32 cellular contexts compared by ENCODE assay signal in genomic region chr7:104890216-104890615, GRCh38.
"Had no signal": no experiment of that assay in that cellular context is flagged by ENCODE, and none has a peak within 500 bp of the region (broad histone marks: within the 10 kb centered on the region; RNA-seq: fewer than 3 reads in every experiment).

No MANE protein-coding gene starts in this region.

- H3K4me3 Mint-ChIP-seq: activated CD4-positive, alpha-beta memory T cell treated with anti-CD3 and anti-CD28 coated beads, Interleukin-2, amount 10 ng/mL, durations not matched to agents 7 days and 5 days; activated CD4-positive, alpha-beta T cell treated with anti-CD3 and anti-CD28 coated beads for 36 hours; activated CD4-positive, alpha-beta T cell treated with anti-CD3 and anti-CD28 coated beads, Interleukin-2, amount 10 ng/mL, durations not matched to agents 7 days and 5 days; activated naive CD4-positive, alpha-beta T cell treated with anti-CD3 and anti-CD28 coated beads, Interleukin-2, amount 10 ng/mL, durations not matched to agents 7 days and 5 days; activated naive CD8-positive, alpha-beta T cell treated with anti-CD3 and anti-CD28 coated beads, Interleukin-2, amount 10 ng/mL, durations not matched to agents 7 days and 5 days; activated T-cell treated with anti-CD3 and anti-CD28 coated beads, Interleukin-2, amount 50 U/mL, for 24 hours; activated T-cell treated with anti-CD3 and anti-CD28 coated beads, Interleukin-2, amount 50 U/mL, for 72 hours; brain; T-helper 17 cell; T-helper 2 cell treated with Interferon-gamma antibody and Interleukin-4, amounts not matched to agents 5 μg/mL and 100 μg/mL, for 36 hours had no signal

- ATAC-seq: activated CD4-positive, alpha-beta T cell treated with anti-CD3 and anti-CD28 coated beads for 36 hours; activated naive CD4-positive, alpha-beta T cell treated with anti-CD3 and anti-CD28 coated beads, Interleukin-2, amount 50 U/mL, for 72 hours; activated T-cell treated with anti-CD3 and anti-CD28 coated beads, Interleukin-2, amount 50 U/mL, for 72 hours; esophagus mucosa; T-helper 17 cell had no signal

- H3K36me3 Mint-ChIP-seq: activated naive CD4-positive, alpha-beta T cell treated with anti-CD3 and anti-CD28 coated beads, Interleukin-2, amount 10 ng/mL, durations not matched to agents 7 days and 5 days; activated naive CD4-positive, alpha-beta T cell treated with anti-CD3 and anti-CD28 coated beads, Interleukin-2, amount 50 U/mL, for 72 hours; activated naive CD8-positive, alpha-beta T cell treated with anti-CD3 and anti-CD28 coated beads, Interleukin-2, amount 10 ng/mL, durations not matched to agents 7 days and 5 days; brain had no signal

- H3K27ac ChIP-seq: ascending aorta, breast epithelium, cardiac muscle cell, colonic mucosa, WERI-Rb-1 had no signal

- H3K9me3 Mint-ChIP-seq: activated CD4-positive, alpha-beta memory T cell treated with anti-CD3 and anti-CD28 coated beads, Interleukin-2, amount 10 ng/mL, durations not matched to agents 7 days and 5 days; activated CD4-positive, alpha-beta T cell treated with anti-CD3 and anti-CD28 coated beads, Interleukin-2, amount 10 ng/mL, durations not matched to agents 7 days and 5 days; activated naive CD4-positive, alpha-beta T cell treated with anti-CD3 and anti-CD28 coated beads, Interleukin-2, amount 10 ng/mL, durations not matched to agents 7 days and 5 days; activated naive CD4-positive, alpha-beta T cell treated with anti-CD3 and anti-CD28 coated beads, Interleukin-2, amount 50 U/mL, for 72 hours; activated naive CD8-positive, alpha-beta T cell treated with anti-CD3 and anti-CD28 coated beads, Interleukin-2, amount 10 ng/mL, durations not matched to agents 7 days and 5 days; activated T-cell treated with anti-CD3 and anti-CD28 coated beads, Interleukin-2, amount 50 U/mL, for 24 hours; activated T-cell treated with anti-CD3 and anti-CD28 coated beads, Interleukin-2, amount 50 U/mL, for 72 hours; brain; T-helper 2 cell treated with Interferon-gamma antibody and Interleukin-4, amounts not matched to agents 5 μg/mL and 100 μg/mL, for 36 hours had no signal

- H3K36me3 ChIP-seq: ascending aorta, breast epithelium, cardiac muscle cell, colonic mucosa, WERI-Rb-1 had no signal

- H3K9me3 ChIP-seq: ascending aorta, breast epithelium, colonic mucosa had no signal

- H3K27ac Mint-ChIP-seq: activated CD4-positive, alpha-beta memory T cell treated with anti-CD3 and anti-CD28 coated beads, Interleukin-2, amount 10 ng/mL, durations not matched to agents 7 days and 5 days; activated CD4-positive, alpha-beta T cell treated with anti-CD3 and anti-CD28 coated beads for 36 hours; activated CD4-positive, alpha-beta T cell treated with anti-CD3 and anti-CD28 coated beads, Interleukin-2, amount 10 ng/mL, durations not matched to agents 7 days and 5 days; activated naive CD4-positive, alpha-beta T cell treated with anti-CD3 and anti-CD28 coated beads, Interleukin-2, amount 10 ng/mL, durations not matched to agents 7 days and 5 days; activated naive CD4-positive, alpha-beta T cell treated with anti-CD3 and anti-CD28 coated beads, Interleukin-2, amount 50 U/mL, for 72 hours; activated naive CD8-positive, alpha-beta T cell treated with anti-CD3 and anti-CD28 coated beads, Interleukin-2, amount 10 ng/mL, durations not matched to agents 7 days and 5 days; activated T-cell treated with anti-CD3 and anti-CD28 coated beads, Interleukin-2, amount 50 U/mL, for 24 hours; activated T-cell treated with anti-CD3 and anti-CD28 coated beads, Interleukin-2, amount 50 U/mL, for 72 hours; brain; T-helper 17 cell; T-helper 2 cell treated with Interferon-gamma antibody and Interleukin-4, amounts not matched to agents 5 μg/mL and 100 μg/mL, for 36 hours had no signal

- H3K4me1 ChIP-seq: ascending aorta, breast epithelium, colonic mucosa had no signal

- H3K4me3 ChIP-seq: ascending aorta, breast epithelium, cardiac muscle cell, colonic mucosa had no signal

- H3K27me3 Mint-ChIP-seq: activated CD4-positive, alpha-beta T cell treated with anti-CD3 and anti-CD28 coated beads for 36 hours; activated T-cell treated with anti-CD3 and anti-CD28 coated beads, Interleukin-2, amount 50 U/mL, for 24 hours had no signal

- H3K4me1 Mint-ChIP-seq: activated CD4-positive, alpha-beta T cell treated with anti-CD3 and anti-CD28 coated beads for 36 hours; activated CD4-positive, alpha-beta T cell treated with anti-CD3 and anti-CD28 coated beads, Interleukin-2, amount 10 ng/mL, durations not matched to agents 7 days and 5 days; activated naive CD4-positive, alpha-beta T cell treated with anti-CD3 and anti-CD28 coated beads, Interleukin-2, amount 10 ng/mL, durations not matched to agents 7 days and 5 days; T-helper 17 cell had no signal

- H3K27me3 ChIP-seq: ascending aorta, breast epithelium, cardiac muscle cell, colonic mucosa had no signal

- DNase-seq: activated CD4-positive, alpha-beta memory T cell treated with anti-CD3 and anti-CD28 coated beads, Interleukin-2, amount 10 ng/mL, durations not matched to agents 7 days and 5 days; activated CD4-positive, alpha-beta T cell treated with anti-CD3 and anti-CD28 coated beads for 36 hours; activated CD4-positive, alpha-beta T cell treated with anti-CD3 and anti-CD28 coated beads, Interleukin-2, amount 10 ng/mL, durations not matched to agents 7 days and 5 days; activated CD4-positive, alpha-beta T cell treated with anti-CD3 and anti-CD28 coated beads, Interleukin-2, amount 50 U/mL, for 4 hours; activated CD4-positive, CD25-positive, alpha-beta regulatory T cell; activated CD4-positive, CD25-positive, alpha-beta regulatory T cell treated with anti-CD3 and anti-CD28 coated beads, Interleukin-2, amount 50 U/mL, for 72 hours; activated CD8-positive, alpha-beta memory T cell treated with anti-CD3 and anti-CD28 coated beads, Interleukin-2, amount 50 U/mL, for 48 hours; activated gamma-delta T cell; activated naive CD4-positive, alpha-beta T cell; activated naive CD4-positive, alpha-beta T cell treated with anti-CD3 and anti-CD28 coated beads, Interleukin-2, amount 10 ng/mL, durations not matched to agents 7 days and 5 days; activated naive CD8-positive, alpha-beta T cell treated with anti-CD3 and anti-CD28 coated beads, Interleukin-2, amount 10 ng/mL, durations not matched to agents 7 days and 5 days; activated T-cell treated with anti-CD3 and anti-CD28 coated beads for 4 hours; activated T-cell treated with anti-CD3 and anti-CD28 coated beads, Interleukin-2, amount 50 U/mL, for 24 hours; activated T-cell treated with anti-CD3 and anti-CD28 coated beads, Interleukin-2, amount 50 U/mL, for 72 hours; central memory CD4-positive, alpha-beta T cell; cerebellar nuclear complex; colonic mucosa; effector CD8-positive, alpha-beta T cell; foreskin fibroblast; head of caudate nucleus; T-helper 1 cell; T-helper 17 cell; T1000; WERI-Rb-1 had no signal

- FAIRE-seq: frontal cortex had no signal
